Comparison of ENCODE assay signal across 28 cellular contexts in genomic region chrX:144709841-144710240, GRCh38.
"Had no signal": no experiment of that assay in that cellular context is flagged by ENCODE, and none has a peak within 500 bp of the region (broad histone marks: within the 10 kb centered on the region; RNA-seq: fewer than 3 reads in every experiment).

No MANE protein-coding gene starts in this region.

- ATAC-seq: mucosa of descending colon; naive thymus-derived CD4-positive, alpha-beta T cell; pancreas; right cardiac atrium; sciatic nerve; stimulated activated naive B cell treated with anti-CD40 and anti-IgM and Interleukin-4, amounts not matched to agents 10 μg/mL and 1 μg/mL and 100 μg/mL, for 72 hours; stimulated activated naive CD8-positive, alpha-beta T cell treated with anti-CD3 and anti-CD28 coated beads, Interleukin-15, Interleukin-2, amounts not matched to agents 100 U/mL and 50 U/mL, for 24 hours had no signal

- H3K4me1 ChIP-seq: left ventricle myocardium inferior, pancreas, prostate gland, stomach, testis, thyroid gland, transverse colon, upper lobe of left lung, vagina had no signal

- H3K27ac ChIP-seq: left ventricle myocardium inferior, pancreas, prostate gland, skin epidermis, stomach, testis, thyroid gland, transverse colon, upper lobe of left lung, vagina had no signal

- DNase-seq: hypothalamus; immature natural killer cell; islet precursor cell; left ventricle myocardium inferior; midbrain; mucosa of descending colon; naive thymus-derived CD4-positive, alpha-beta T cell; nucleus accumbens; pancreas; posterior cingulate gyrus; retina; right cardiac atrium; stimulated activated CD4-positive, alpha-beta T cell treated with anti-CD3 and anti-CD28 coated beads, Interleukin-12 subunit alpha, Interleukin-12 subunit beta, amount 100 ng/mL, for 4 hours; stimulated activated CD4-positive, alpha-beta T cell treated with anti-CD3 and anti-CD28 coated beads, Interleukin-15, amount 100 ng/mL, for 24 hours; stimulated activated CD4-positive, alpha-beta T cell treated with anti-CD3 and anti-CD28 coated beads, Interleukin-2, amount 100 ng/mL, for 24 hours; stimulated activated CD4-positive, alpha-beta T cell treated with anti-CD3 and anti-CD28 coated beads, Interleukin-4, amount 100 ng/mL, for 1 hour; stimulated activated naive B cell treated with anti-CD40 and anti-IgM and Interleukin-4, amounts not matched to agents 10 μg/mL and 1 μg/mL and 100 μg/mL, for 72 hours; stimulated activated naive CD8-positive, alpha-beta T cell treated with anti-CD3 and anti-CD28 coated beads, Interleukin-15, Interleukin-2, amounts not matched to agents 100 U/mL and 50 U/mL, for 24 hours; stomach; testis; thyroid gland; transverse colon; upper lobe of left lung had no signal

- H3K36me3 ChIP-seq: left ventricle myocardium inferior, pancreas, prostate gland, stomach, thyroid gland, transverse colon, upper lobe of left lung, vagina had no signal

- H3K27me3 ChIP-seq: pancreas, stomach, testis, thyroid gland, transverse colon, upper lobe of left lung, vagina had no signal

- H3K4me3 ChIP-seq: left ventricle myocardium inferior, lung, mucosa of descending colon, pancreas, prostate gland, skin epidermis, stomach, testis, thyroid gland, transverse colon, upper lobe of left lung, vagina had no signal
